Comparison of ENCODE assay signal across 1 cellular context in genomic region chr17:79796570-79797491, GRCh38.
TF ChIP-seq lines count a peak whose summit lies in the region.

Gene CBX8, minus strand, starts transcription at chr17:79797077. Its CDS starts 79 bp downstream, at chr17:79796998.

TF ChIP-seq in K562, 482 proteins besides CTCF, POLR2A, EP300 and RAD21 (continued from another document and continues in another):
- TF ChIP-seq, protein P1, sequence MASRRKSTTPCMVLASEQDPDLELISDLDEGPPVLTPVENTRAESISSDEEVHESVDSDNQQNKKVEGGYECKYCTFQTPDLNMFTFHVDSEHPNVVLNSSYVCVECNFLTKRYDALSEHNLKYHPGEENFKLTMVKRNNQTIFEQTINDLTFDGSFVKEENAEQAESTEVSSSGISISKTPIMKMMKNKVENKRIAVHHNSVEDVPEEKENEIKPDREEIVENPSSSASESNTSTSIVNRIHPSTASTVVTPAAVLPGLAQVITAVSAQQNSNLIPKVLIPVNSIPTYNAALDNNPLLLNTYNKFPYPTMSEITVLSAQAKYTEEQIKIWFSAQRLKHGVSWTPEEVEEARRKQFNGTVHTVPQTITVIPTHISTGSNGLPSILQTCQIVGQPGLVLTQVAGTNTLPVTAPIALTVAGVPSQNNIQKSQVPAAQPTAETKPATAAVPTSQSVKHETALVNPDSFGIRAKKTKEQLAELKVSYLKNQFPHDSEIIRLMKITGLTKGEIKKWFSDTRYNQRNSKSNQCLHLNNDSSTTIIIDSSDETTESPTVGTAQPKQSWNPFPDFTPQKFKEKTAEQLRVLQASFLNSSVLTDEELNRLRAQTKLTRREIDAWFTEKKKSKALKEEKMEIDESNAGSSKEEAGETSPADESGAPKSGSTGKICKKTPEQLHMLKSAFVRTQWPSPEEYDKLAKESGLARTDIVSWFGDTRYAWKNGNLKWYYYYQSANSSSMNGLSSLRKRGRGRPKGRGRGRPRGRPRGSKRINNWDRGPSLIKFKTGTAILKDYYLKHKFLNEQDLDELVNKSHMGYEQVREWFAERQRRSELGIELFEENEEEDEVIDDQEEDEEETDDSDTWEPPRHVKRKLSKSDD (conservative IDR thresholded peaks at IDR 0.05; ENCODE audit: low read length) = no peak
- TF ChIP-seq MITF (IDR thresholded peaks at IDR 0.05) (no peak), CREM (IDR thresholded peaks at IDR 0.05; ENCODE audit: low read depth) (peak; percentile 93), KDM4B (IDR thresholded peaks at IDR 0.05; ENCODE audit: borderline replicate concordance in 2 of 2, low read depth in 1 of 2) (peak in 1 of 2 experiments; percentile 87; a peak in 2 of 4 replicates), ZNF780A (CRISPR knock-in tag; IDR thresholded peaks at IDR 0.05) (no peak), RBM39 (optimal IDR thresholded peaks at IDR 0.05; ENCODE audit: low read depth, low read length) (no peak), CAMTA2 (CRISPR knock-in tag; conservative IDR thresholded peaks at IDR 0.05) (no peak), HNRNPUL1 (IDR thresholded peaks at IDR 0.05; ENCODE audit: low read length) (no peak), SRSF9 (IDR thresholded peaks at IDR 0.05; ENCODE audit: borderline replicate concordance, low read depth, low read length) (no peak), NFIX (CRISPR knock-in tag; IDR thresholded peaks at IDR 0.05; ENCODE audit: low read depth) (no peak), ZNF551 (CRISPR knock-in tag; IDR thresholded peaks at IDR 0.05) (no peak), NR1H2 (CRISPR knock-in tag; IDR thresholded peaks at IDR 0.05) (no peak), JUN (IDR thresholded peaks at IDR 0.05; ENCODE audit: borderline replicate concordance, low read depth, low read length) (no peak), JUN (CRISPR knock-in tag; IDR thresholded peaks at IDR 0.05; ENCODE audit: borderline replicate concordance) (no peak), UBTF (IDR thresholded peaks at IDR 0.05; ENCODE audit: borderline replicate concordance in 1 of 2, low read depth in 2 of 2, low read length in 2 of 2) (no peak), SIRT6 (IDR thresholded peaks at IDR 0.05; ENCODE audit: low read depth, low read length) (no peak), ILF3 (IDR thresholded peaks at IDR 0.05; ENCODE audit: borderline replicate concordance) (no peak), RBBP5 (IDR thresholded peaks at IDR 0.05; ENCODE audit: borderline replicate concordance, insufficient read depth, low read length, poor library complexity, severe bottlenecking) (no peak), SUPT5H (IDR thresholded peaks at IDR 0.05) (peak; percentile 76), ZNF764 (CRISPR knock-in tag; IDR thresholded peaks at IDR 0.05; ENCODE audit: low read depth) (no peak), TAF9B (IDR thresholded peaks at IDR 0.05; ENCODE audit: partially characterized antibody) (no peak), CHD7 (IDR thresholded peaks at IDR 0.05; ENCODE audit: low read depth, low read length) (no peak), CREB1 (IDR thresholded peaks at IDR 0.05) (peak; percentile 92), CREB1 (CRISPR knock-in tag; IDR thresholded peaks at IDR 0.05) (peak; percentile 96), ARID3B (CRISPR knock-in tag; IDR thresholded peaks at IDR 0.05; ENCODE audit: borderline replicate concordance) (no peak), ZNF830 (CRISPR knock-in tag; IDR thresholded peaks at IDR 0.05) (no peak), C11orf30 (IDR thresholded peaks at IDR 0.05; ENCODE audit: low read depth) (no peak), ZNF507 (tag; conservative IDR thresholded peaks at IDR 0.05) (no peak), MBD2 (IDR thresholded peaks at IDR 0.05; ENCODE audit: borderline replicate concordance, low read depth) (peak; percentile 92), CEBPG (CRISPR knock-in tag; IDR thresholded peaks at IDR 0.05) (no peak), CEBPG (tag; conservative IDR thresholded peaks at IDR 0.05 in 1 of 2, IDR thresholded peaks at IDR 0.05 in 1 of 2) (no peak), ZNF695 (CRISPR knock-in tag; IDR thresholded peaks at IDR 0.05) (no peak), ZNF324 (CRISPR knock-in tag; IDR thresholded peaks at IDR 0.05) (no peak), FOXK1 (CRISPR knock-in tag; IDR thresholded peaks at IDR 0.05; ENCODE audit: borderline replicate concordance) (no peak), SRSF7 (optimal IDR thresholded peaks at IDR 0.05; ENCODE audit: low read depth, low read length) (no peak), ZNF3 (CRISPR knock-in tag; IDR thresholded peaks at IDR 0.05) (no peak), BDP1 (IDR thresholded peaks at IDR 0.05; ENCODE audit: insufficient read depth, insufficient read length) (no peak), ATF7 (IDR thresholded peaks at IDR 0.05) (peak; percentile 94), CEBPB (tag; IDR thresholded peaks at IDR 0.05) (no peak), KLF13 (tag; IDR thresholded peaks at IDR 0.05; ENCODE audit: borderline replicate concordance, low read depth) (no peak), ELF1 (tag; IDR thresholded peaks at IDR 0.05) (0 out of 2 replicates have a peak, but pooled peaks have one; percentile 25), MEF2A (IDR thresholded peaks at IDR 0.05; ENCODE audit: control insufficient read depth, low read depth, low read length) (no peak), GATAD2B (IDR thresholded peaks at IDR 0.05; ENCODE audit: borderline replicate concordance) (no peak), ZNF184 (CRISPR knock-in tag; IDR thresholded peaks at IDR 0.05) (no peak), TRIM25 (IDR thresholded peaks at IDR 0.05; ENCODE audit: borderline replicate concordance) (no peak), HDAC3 (IDR thresholded peaks at IDR 0.05; ENCODE audit: borderline replicate concordance, partially characterized antibody) (no peak), NELFE (IDR thresholded peaks at IDR 0.05; ENCODE audit: insufficient read depth, insufficient read length) (no peak), NFE2 (IDR thresholded peaks at IDR 0.05; ENCODE audit: low read depth) (no peak; the same call in 1 of the 2 replicates)
